Comparison of ENCODE assay signal across 8 cellular contexts in the genomic region with DNA sequence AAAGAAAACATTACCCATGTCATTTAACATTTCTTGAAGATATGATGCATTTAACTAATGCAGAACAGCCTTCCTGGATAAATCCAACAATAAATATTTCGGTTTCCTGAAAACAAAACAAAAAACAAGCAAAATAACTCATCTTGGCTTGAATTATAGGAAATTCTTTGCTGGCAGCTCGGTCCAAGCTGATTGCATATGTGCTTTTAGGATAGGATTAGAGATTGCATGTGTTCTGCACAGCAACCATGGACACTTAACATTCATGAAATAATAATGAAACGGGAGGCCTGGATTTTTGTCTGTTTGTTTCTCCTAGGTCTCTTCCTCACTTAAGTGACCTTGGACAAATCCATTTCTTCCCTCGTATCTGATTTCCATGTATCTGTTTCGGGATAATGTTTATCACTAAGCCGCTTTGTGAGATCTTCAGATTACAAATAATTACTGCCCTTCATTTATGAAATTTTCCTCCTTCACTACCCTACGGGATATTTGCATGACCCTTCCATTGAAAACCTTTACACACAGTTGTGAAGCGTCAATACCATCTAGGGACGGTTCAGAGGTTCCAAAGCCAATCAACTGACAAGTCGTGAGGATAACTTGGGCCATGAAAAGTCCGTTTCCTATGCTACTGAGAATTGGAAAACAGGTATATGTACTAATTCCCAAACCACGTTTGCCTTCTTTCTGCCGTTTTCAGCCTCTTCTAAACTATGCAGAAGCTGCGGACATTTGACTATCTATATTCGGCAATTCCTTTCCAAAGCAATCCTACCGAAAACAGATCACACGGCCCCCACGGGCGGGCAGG. TPM values are rescaled to one million over a fixed set of nuclear protein-coding genes. Genes with fewer than 3 reads are reported as not detected.
A peak's percentile ranks its signal among the peaks of the same experiment; 100 is the strongest.
DNase-seq lines count a peak whose midpoint lies in the region; ATAC-seq and TF ChIP-seq lines count a peak whose summit lies in the region.

No MANE protein-coding gene starts in this region.

- DNase-seq in NCI-H1694 treated with DMSO at 0.1 percent for 48 hours (lab: John Stamatoyannopoulos, UW) (peak; percentile 66), mammary epithelial cell (no peak), mesothelial cell of epicardium (ENCODE audit: low spot score in 2 of 2, unreplicated experiment in 2 of 2) (no peak), KBM-7 (no peak)

- H3K4me1 Mint-ChIP-seq in mesothelial cell of epicardium: peaks cover 26% of the 10 kb centered on the region

- CTCF ChIA-PET in mammary epithelial cell (lab: Charles Lee; ENCODE audit: low non-redundant PET): interaction anchor here (0.6 kb wide), 1 partner anchor 60 kb away, joined by 4 read pairs; no protein-coding TSS in a partner anchor

- peak overlapping the region; percentile 39 to 76 (median 65) for H3K4me3 ChIP-seq in mammary epithelial cell (replicated peaks in 1 of 3; ENCODE audit: insufficient read depth in 1 of 3, low read depth in 2 of 3, low read length in 3 of 3)

- H3K36me3 ChIP-seq in ES-I3 (ENCODE audit: insufficient read depth, low read length) (peaks cover 3% of the 10 kb centered on the region), mammary epithelial cell (ENCODE audit: insufficient read depth, low read length) (peaks cover under 1% of the 10 kb centered on the region)

- in situ Hi-C loops in mammary epithelial cell (cut with MboI; ENCODE audit: low sequenced_read_pairs in 2 of 2) (loop anchor here in 1 of 2 donors (10.0 kb wide), 1 partner anchor 64 kb away; no protein-coding TSS in a partner anchor), KBM-7 (cut with MboI; ENCODE audit: low pct_unique_long_range_greater_than_20kb, low sequenced_read_pairs) (no loop called here)

- H4K20me1 ChIP-seq in mammary epithelial cell (ENCODE audit: insufficient read depth, low read length): peaks cover 4% of the 10 kb centered on the region

- H3K27me3 ChIP-seq in mammary epithelial cell (ENCODE audit: insufficient read depth, low read length): no peaks in the 10 kb centered on the region

- peak overlapping the region; percentile 77 for H3K4me2 ChIP-seq in mammary epithelial cell (ENCODE audit: insufficient read depth, low read depth, low read length)

- H2AFZ ChIP-seq in mammary epithelial cell (ENCODE audit: low read depth, low read length): peak overlapping the region; percentile 92

- peaks cover 21% of the 10 kb centered on the region for H3K36me3 Mint-ChIP-seq in mesothelial cell of epicardium

- peak overlapping the region; percentile 84 for H3K9ac ChIP-seq in ES-I3 (ENCODE audit: low read depth, low read length)
- H3K9ac ChIP-seq in mammary epithelial cell (ENCODE audit: insufficient read depth, low read length): peak overlapping the region; percentile 48

- H3K9me3 ChIP-seq in ES-I3 (ENCODE audit: control insufficient read depth, insufficient read depth, low read length) (no peaks in the 10 kb centered on the region), mammary epithelial cell (replicated peaks; ENCODE audit: insufficient read depth, low read length) (no peaks in the 10 kb centered on the region)

- dilution Hi-C loops in mammary epithelial cell (cut with HindIII; ENCODE audit: low sequenced_read_pairs): no loop called here

- ATAC-seq in HG02885 (IDR thresholded peaks at IDR 0.05; ENCODE audit: poor library complexity, unreplicated experiment): no peak
- ATAC-seq in HG02970 (IDR thresholded peaks at IDR 0.05; ENCODE audit: low FRiP score, unreplicated experiment): no peak
- ATAC-seq in GM19035 (IDR thresholded peaks at IDR 0.05; ENCODE audit: unreplicated experiment): no peak

- intact Hi-C loops in mammary epithelial cell (cut with micrococcal nuclease): loop anchor here (5.0 kb wide), 1 partner anchor 284 kb away; the partner anchor contains the start of gene SRP9

- H3K4me3 Mint-ChIP-seq in mesothelial cell of epicardium: peak overlapping the region; percentile 91

- TSS peak; percentile 34 for BruUV-seq in mammary epithelial cell (replicated peaks; lab: Mats Ljungman, UMichigan)

- peak overlapping the region; percentile 98 for H3K27ac Mint-ChIP-seq in mesothelial cell of epicardium

- H3K79me2 ChIP-seq in mammary epithelial cell (ENCODE audit: insufficient read depth, low read length): peaks cover 36% of the 10 kb centered on the region

- H3K27me3 Mint-ChIP-seq in mesothelial cell of epicardium (ENCODE audit: low read depth): no peaks in the 10 kb centered on the region

- H3K4me1 ChIP-seq in ES-I3 (ENCODE audit: insufficient read depth, low read length) (peaks cover 12% of the 10 kb centered on the region; the same call in 1 of the 2 replicates), mammary epithelial cell (ENCODE audit: insufficient read depth, low read length) (peaks cover 19% of the 10 kb centered on the region)

- H3K9me3 Mint-ChIP-seq in mesothelial cell of epicardium: no peaks in the 10 kb centered on the region

- WGBS in mammary epithelial cell (ENCODE audit: low coverage, missing lambda C conversion rate): 29% methylated on average over 19 of the region's 19 CpGs

- peak overlapping the region; percentile 34 for H3K27ac ChIP-seq in mammary epithelial cell (ENCODE audit: insufficient read depth, low read depth, low read length)

- TF ChIP-seq CTCF in mammary epithelial cell (conservative IDR thresholded peaks at IDR 0.05 in 1 of 2, IDR thresholded peaks at IDR 0.05 in 1 of 2; ENCODE audit: extremely low read depth in 1 of 2, insufficient read depth in 1 of 2, low read depth in 1 of 2, low read length in 2 of 2) (no peak), mesothelial cell of epicardium (IDR thresholded peaks at IDR 0.05; ENCODE audit: unreplicated experiment) (no peak)

RNA-seq across cellular contexts. Expression of gene H3-3A, which starts 1.3 kb away (rescaled TPM):
- 100 to 1,000 TPM; 209 to 262 TPM for total RNA-seq in mammary epithelial cell
- polyA plus RNA-seq in mammary epithelial cell: 394 TPM
- polyA minus RNA-seq in mammary epithelial cell: 16.2 TPM
- 796 to 806 TPM (median 800 TPM) in 3 replicates for total RNA-seq in mesothelial cell of epicardium
